9 cellular contexts compared by ENCODE assay signal in genomic region chr4:54061873-54062272, GRCh38. TPM values are rescaled to one million over a fixed set of nuclear protein-coding genes. Genes with fewer than 3 reads are reported as not detected.
A peak's percentile ranks its signal among the peaks of the same experiment; 100 is the strongest.
DNase-seq lines count a peak whose midpoint lies in the region; ATAC-seq and TF ChIP-seq lines count a peak whose summit lies in the region.
"Had no signal": no experiment of that assay in that cellular context is flagged by ENCODE, and none has a peak within 500 bp of the region (broad histone marks: within the 10 kb centered on the region; RNA-seq: fewer than 3 reads in every experiment).

No MANE protein-coding gene starts in this region.

- H3K9me3 ChIP-seq in testis = no peaks in the 10 kb centered on the region

- H3K27me3 ChIP-seq in testis = no peaks in the 10 kb centered on the region

- WGBS in testis, 2 donors = 56 to 69% methylated on average over 1 of the region's 1 CpG

- H3K9me3 Mint-ChIP-seq in activated CD8-positive, alpha-beta memory T cell treated with anti-CD3 and anti-CD28 coated beads, Interleukin-2, amount 10 ng/mL, durations not matched to agents 7 days and 5 days (ENCODE audit: low read depth) = no peaks in the 10 kb centered on the region
- no peaks in the 10 kb centered on the region for H3K9me3 Mint-ChIP-seq in activated naive CD8-positive, alpha-beta T cell treated with anti-CD3 and anti-CD28 coated beads for 36 hours
- no peaks in the 10 kb centered on the region for H3K9me3 Mint-ChIP-seq in immature natural killer cell

- H3K4me3 ChIP-seq in testis = peak overlapping the region; percentile 80 to 98

- H3K36me3 ChIP-seq in testis (ENCODE audit: low read depth, missing control alignments) = no peaks in the 10 kb centered on the region

- H3K27ac Mint-ChIP-seq in activated CD8-positive, alpha-beta memory T cell treated with anti-CD3 and anti-CD28 coated beads, Interleukin-2, amount 10 ng/mL, durations not matched to agents 7 days and 5 days = no peak overlapping the region
- peak overlapping the region; percentile 68 for H3K27ac Mint-ChIP-seq in activated naive CD8-positive, alpha-beta T cell treated with anti-CD3 and anti-CD28 coated beads for 36 hours
- peak overlapping the region; percentile 42 to 97 (median 78) for H3K27ac Mint-ChIP-seq in immature natural killer cell

- peaks cover 38% of the 10 kb centered on the region for H3K4me1 ChIP-seq in testis

- no peak for DNase-seq in activated CD8-positive, alpha-beta memory T cell treated with anti-CD3 and anti-CD28 coated beads, Interleukin-2, amount 10 ng/mL, durations not matched to agents 7 days and 5 days
- no peak for DNase-seq in activated CD8-positive, alpha-beta memory T cell treated with anti-CD3 and anti-CD28 coated beads, Interleukin-2, amount 50 U/mL, for 48 hours
- no peak for DNase-seq in activated naive CD8-positive, alpha-beta T cell treated with anti-CD3 and anti-CD28 coated beads for 36 hours
- DNase-seq in immature natural killer cell = no peak
- DNase-seq in testis = no peak
- DNase-seq in NCI-H82 treated with DMSO at 0.1 percent for 48 hours (lab: John Stamatoyannopoulos, UW; ENCODE audit: unreplicated experiment) = no peak
- no peak for DNase-seq in NCI-H345 (lab: John Stamatoyannopoulos, UW)
- DNase-seq in NCI-H748 treated with DMSO at 0.1 percent for 48 hours (lab: John Stamatoyannopoulos, UW) = no peak

- TF ChIP-seq POLR2A in testis (IDR thresholded peaks at IDR 0.05) = no peak

- H3K27ac ChIP-seq in testis = peak overlapping the region; percentile 96 to 100

- peaks cover 5% of the 10 kb centered on the region for H3K36me3 Mint-ChIP-seq in activated CD8-positive, alpha-beta memory T cell treated with anti-CD3 and anti-CD28 coated beads, Interleukin-2, amount 10 ng/mL, durations not matched to agents 7 days and 5 days
- peaks cover 24% of the 10 kb centered on the region for H3K36me3 Mint-ChIP-seq in activated naive CD8-positive, alpha-beta T cell treated with anti-CD3 and anti-CD28 coated beads for 36 hours
- H3K36me3 Mint-ChIP-seq in immature natural killer cell = no peaks in the 10 kb centered on the region

- ATAC-seq in activated CD8-positive, alpha-beta memory T cell treated with anti-CD3 and anti-CD28 coated beads, Interleukin-2, amount 10 ng/mL, durations not matched to agents 7 days and 5 days = no peak

- no peaks in the 10 kb centered on the region for H3K27me3 Mint-ChIP-seq in activated CD8-positive, alpha-beta memory T cell treated with anti-CD3 and anti-CD28 coated beads, Interleukin-2, amount 10 ng/mL, durations not matched to agents 7 days and 5 days
- H3K27me3 Mint-ChIP-seq in activated naive CD8-positive, alpha-beta T cell treated with anti-CD3 and anti-CD28 coated beads for 36 hours = no peaks in the 10 kb centered on the region
- H3K27me3 Mint-ChIP-seq in immature natural killer cell (ENCODE audit: low read depth in 3 of 3) = peaks cover 18 to 25% (median 20%) of the 10 kb centered on the region in 3 donors

- H3K4me3 Mint-ChIP-seq in activated CD8-positive, alpha-beta memory T cell treated with anti-CD3 and anti-CD28 coated beads, Interleukin-2, amount 10 ng/mL, durations not matched to agents 7 days and 5 days = peak overlapping the region; percentile 32
- H3K4me3 Mint-ChIP-seq in activated naive CD8-positive, alpha-beta T cell treated with anti-CD3 and anti-CD28 coated beads for 36 hours = peak overlapping the region; percentile 95
- H3K4me3 Mint-ChIP-seq in immature natural killer cell = peak overlapping the region; percentile 46 to 99 (median 69)

- CTCF ChIA-PET in activated CD8-positive, alpha-beta memory T cell treated with anti-CD3 and anti-CD28 coated beads, Interleukin-2, amount 10 ng/mL, durations not matched to agents 7 days and 5 days (lab: Charles Lee) = no interaction called here

- TF ChIP-seq CTCF in testis (IDR thresholded peaks at IDR 0.05) = no peak

- H3K4me1 Mint-ChIP-seq in activated CD8-positive, alpha-beta memory T cell treated with anti-CD3 and anti-CD28 coated beads, Interleukin-2, amount 10 ng/mL, durations not matched to agents 7 days and 5 days = peaks cover 54% of the 10 kb centered on the region
- peaks cover 60% of the 10 kb centered on the region for H3K4me1 Mint-ChIP-seq in activated naive CD8-positive, alpha-beta T cell treated with anti-CD3 and anti-CD28 coated beads for 36 hours
- peaks cover 66 to 84% of the 10 kb centered on the region in 2 donors for H3K4me1 Mint-ChIP-seq in immature natural killer cell

- intact Hi-C loops in testis (cut with DNase I; ENCODE audit: low total_unique reads) = no loop called here

RNA-seq across cellular contexts. Expression of gene CHIC2, which starts 2.5 kb away (rescaled TPM):
- 10 to 100 TPM; 12.6 to 16.2 TPM for total RNA-seq in activated CD8-positive, alpha-beta memory T cell treated with anti-CD3 and anti-CD28 coated beads, Interleukin-2, amount 10 ng/mL, durations not matched to agents 7 days and 5 days
- 10 to 100 TPM; 21.2 to 22.5 TPM for total RNA-seq in activated naive CD8-positive, alpha-beta T cell treated with anti-CD3 and anti-CD28 coated beads for 36 hours
- polyA plus RNA-seq in immature natural killer cell (10 to 100 TPM; 77.8 to 97.0 (median 88.5) TPM), testis (ENCODE audit: insufficient read depth, low read depth, low replicate concordance) (83.4 TPM)
- total RNA-seq in testis = 100 to 1,000 TPM; 113 to 129 TPM

RNA-seq across cellular contexts. Expression of gene GSX2, which starts 38.1 kb away (rescaled TPM):
- total RNA-seq in activated CD8-positive, alpha-beta memory T cell treated with anti-CD3 and anti-CD28 coated beads, Interleukin-2, amount 10 ng/mL, durations not matched to agents 7 days and 5 days = not detected
- not detected for total RNA-seq in activated naive CD8-positive, alpha-beta T cell treated with anti-CD3 and anti-CD28 coated beads for 36 hours
- polyA plus RNA-seq in immature natural killer cell = not detected
- total RNA-seq in testis = 1 to 10 TPM; 1.8 to 2.0 TPM
- 1.1 TPM for polyA plus RNA-seq in testis (ENCODE audit: insufficient read depth, low read depth, low replicate concordance)
- total RNA-seq: RPMI7951 had no signal

Comparison
In these comparisons a context has a peak if more than half of its experiments do, and no peak if none do; other contexts are left out.
1. H3K4me3 Mint-ChIP-seq: peak in every context shown above with its lines; median percentile 95 in activated naive CD8-positive, alpha-beta T cell treated with anti-CD3 and anti-CD28 coated beads for 36 hours; 69 in immature natural killer cell; 32 in activated CD8-positive, alpha-beta memory T cell treated with anti-CD3 and anti-CD28 coated beads, Interleukin-2, amount 10 ng/mL, durations not matched to agents 7 days and 5 days.
2. RNA of gene CHIC2, which starts 2.5 kb away (total RNA-seq): 113 to 129 TPM in testis; 21.2 to 22.5 TPM in activated naive CD8-positive, alpha-beta T cell treated with anti-CD3 and anti-CD28 coated beads for 36 hours and 12.6 to 16.2 TPM in activated CD8-positive, alpha-beta memory T cell treated with anti-CD3 and anti-CD28 coated beads, Interleukin-2, amount 10 ng/mL, durations not matched to agents 7 days and 5 days; every median in the first group is over 4 times any median in the second.